20 cellular contexts compared by ENCODE assay signal in the genomic region with DNA sequence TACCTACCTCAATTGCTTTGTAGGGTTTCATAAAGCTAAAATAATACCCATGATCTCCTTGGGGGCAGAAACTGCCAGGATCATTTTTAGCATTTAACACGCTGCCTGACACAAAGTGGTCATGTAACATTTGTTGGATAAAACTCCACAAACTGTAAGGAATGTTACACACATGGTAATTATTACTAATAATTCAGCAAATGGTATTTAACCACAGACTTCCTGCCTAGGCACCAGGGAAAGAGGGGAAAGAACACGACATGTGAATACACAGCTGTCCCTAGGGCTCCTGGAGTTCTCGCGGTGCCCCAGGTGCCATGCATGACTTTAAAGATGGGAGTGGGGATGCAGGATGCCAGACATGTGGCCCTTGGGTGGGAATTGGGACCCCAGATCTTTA. TPM values are rescaled to one million over a fixed set of nuclear protein-coding genes. Genes with fewer than 3 reads are reported as not detected.
DNase-seq lines count a peak whose midpoint lies in the region; ATAC-seq, FAIRE-seq and TF ChIP-seq lines count a peak whose summit lies in the region.
"Had no signal": no experiment of that assay in that cellular context is flagged by ENCODE, and none has a peak within 500 bp of the region (broad histone marks: within the 10 kb centered on the region; RNA-seq: fewer than 3 reads in every experiment).

No MANE protein-coding gene starts in this region.

- H4K91ac ChIP-seq in IMR-90 (ENCODE audit: insufficient read depth, low read depth, low read length), result peak overlapping the region; percentile 89

- peak overlapping the region; percentile 65 for H2AK9ac ChIP-seq in IMR-90 (replicated peaks; ENCODE audit: low read depth, low read length, poor library complexity)

- no peaks in the 10 kb centered on the region for H3K27me3 ChIP-seq in IMR-90 (ENCODE audit: control insufficient read depth, insufficient read depth, low read length)
- H3K27me3 ChIP-seq in bronchial epithelial cell (ENCODE audit: control insufficient read depth, insufficient read depth, low read length), result no peaks in the 10 kb centered on the region
- H3K27me3 ChIP-seq in mucosa of rectum (ENCODE audit: control insufficient read depth in 2 of 2, insufficient read depth in 2 of 2, low read length in 2 of 2), result no peaks in the 10 kb centered on the region
- H3K27me3 ChIP-seq: left lung had no signal

- peak overlapping the region; percentile 90 for H3K14ac ChIP-seq in IMR-90 (replicated peaks; ENCODE audit: low read depth, low read length)

- H3K36me3 ChIP-seq in IMR-90 (ENCODE audit: control insufficient read depth, insufficient read depth, low read length) (no peaks in the 10 kb centered on the region), bronchial epithelial cell (ENCODE audit: control insufficient read depth, insufficient read depth, low read length) (no peaks in the 10 kb centered on the region), mucosa of rectum (ENCODE audit: control insufficient read depth in 2 of 2, insufficient read depth in 2 of 2, low read length in 2 of 2) (no peaks in the 10 kb centered on the region)
- H3K36me3 ChIP-seq: left lung had no signal

- H2BK120ac ChIP-seq in IMR-90 (ENCODE audit: low read depth, low read length), result peak overlapping the region; percentile 98

- in situ Hi-C loops in IMR-90 (cut with MboI; ENCODE audit: low sequenced_read_pairs), result no loop called here

- no peak overlapping the region for H3K4me3 ChIP-seq in A549
- no peak overlapping the region for H3K4me3 ChIP-seq in IMR-90 (ENCODE audit: insufficient read depth, low read depth, low read length)
- H3K4me3 ChIP-seq in bronchial epithelial cell (ENCODE audit: low read depth, low read length), result no peak overlapping the region
- no peak overlapping the region for H3K4me3 ChIP-seq in mucosa of rectum (ENCODE audit: low read length in 2 of 2)
- H3K4me3 ChIP-seq: left lung, psoas muscle had no signal

- 0 out of 2 replicates have a peak overlapping the region, but pooled peaks have one; percentile 12 for H3K18ac ChIP-seq in IMR-90 (ENCODE audit: low read depth, low read length)

- peak overlapping the region; percentile 60 to 92; a peak in 3 of 4 replicates for H4K8ac ChIP-seq in IMR-90 (ENCODE audit: low read depth in 2 of 2, low read length in 2 of 2)

- intact Hi-C loops in IMR-90 (cut with micrococcal nuclease), result no loop called here

- no peak overlapping the region; the same call in 1 of the 2 replicates for H4K5ac ChIP-seq in IMR-90 (ENCODE audit: low read depth, low read length)

- no peak overlapping the region for H2AFZ ChIP-seq in IMR-90 (replicated peaks; ENCODE audit: low read length, poor library complexity)

- H4K20me1 ChIP-seq in IMR-90 (ENCODE audit: insufficient read depth, low read length), result peaks cover 19% of the 10 kb centered on the region; the same call in 1 of the 2 replicates

- H2BK5ac ChIP-seq in IMR-90 (ENCODE audit: low read depth, low read length, poor library complexity, severe bottlenecking), result peak overlapping the region; percentile 92

- H3K23ac ChIP-seq in IMR-90 (ENCODE audit: low read depth, low read length), result 0 out of 2 replicates have a peak overlapping the region, but pooled peaks have one; percentile 31

- ATAC-seq in A549 (no peak), IMR-90 (ENCODE audit: low read depth) (no peak), HG02610 (IDR thresholded peaks at IDR 0.05; ENCODE audit: unreplicated experiment) (no peak), GM18520 (IDR thresholded peaks at IDR 0.05; ENCODE audit: unreplicated experiment) (no peak)
- ATAC-seq: naive thymus-derived CD4-positive, alpha-beta T cell; psoas muscle had no signal

- H3K9me1 ChIP-seq in IMR-90 (ENCODE audit: insufficient read depth, low read length), result peaks cover 46% of the 10 kb centered on the region

- DNase-seq in A549 (ENCODE audit: low read depth in 1 of 2, low spot score in 1 of 2) (no peak), IMR-90 (no peak), bronchial epithelial cell (ENCODE audit: low read depth) (peak; percentile 42), NCI-H146 treated with DMSO at 0.1 percent for 48 hours (lab: John Stamatoyannopoulos, UW; ENCODE audit: unreplicated experiment) (no peak), SK-N-DZ (ENCODE audit: low spot score) (no peak)
- DNase-seq: activated CD4-positive, alpha-beta T cell treated with anti-CD3 and anti-CD28 coated beads for 4 hours; CD8-positive, alpha-beta memory T cell; effector CD8-positive, alpha-beta T cell; left lung; naive thymus-derived CD4-positive, alpha-beta T cell; NCI-H1105; NCI-H2171; NCI-H748 treated with DMSO at 0.1 percent for 48 hours; psoas muscle; RPMI8226; stimulated activated CD4-positive, alpha-beta T cell treated with anti-CD3 and anti-CD28 coated beads, Interleukin-12 subunit alpha, Interleukin-12 subunit beta, amount 100 ng/mL, for 4 hours; T-helper 9 cell had no signal

- H3K9me3 ChIP-seq in A549 (no peaks in the 10 kb centered on the region), IMR-90 (ENCODE audit: control insufficient read depth, insufficient read depth, low read length) (no peaks in the 10 kb centered on the region), mucosa of rectum (ENCODE audit: control insufficient read depth in 2 of 2, low read length in 2 of 2) (no peaks in the 10 kb centered on the region)
- H3K9me3 ChIP-seq: left lung, psoas muscle had no signal

- H2BK20ac ChIP-seq in IMR-90 (ENCODE audit: low read depth, low read length), result peak overlapping the region; percentile 90; the same call in 1 of the 2 replicates

- POLR2A ChIA-PET in A549 (lab: Yijun Ruan, JAX) (no interaction called here), IMR-90 (lab: Charles Lee; ENCODE audit: unreplicated experiment) (interaction anchor here (0.6 kb wide), 1 partner anchor 87 kb away, joined by 6 read pairs; no protein-coding TSS in a partner anchor)

- H2AK5ac ChIP-seq in IMR-90 (ENCODE audit: low read depth, low read length), result peak overlapping the region; percentile 92; the same call in 1 of the 2 replicates

- no TSS peak for BruUV-seq in IMR-90 (replicated peaks; lab: Mats Ljungman, UMichigan)

- no peak for FAIRE-seq in A549 (lab: Jason Lieb, UNC)
- no peak for FAIRE-seq in bronchial epithelial cell (lab: Jason Lieb, UNC)

- TF ChIP-seq CTCF in A549 (IDR thresholded peaks at IDR 0.05) (no peak), IMR-90 (conservative IDR thresholded peaks at IDR 0.05; ENCODE audit: low read depth, low read length) (no peak), bronchial epithelial cell (IDR thresholded peaks at IDR 0.05; ENCODE audit: insufficient read depth, low read length, severe bottlenecking) (no peak)

- peak overlapping the region; percentile 80; the same call in 1 of the 3 replicates for H2BK15ac ChIP-seq in IMR-90 (ENCODE audit: low read depth, low read length)

- CTCF ChIA-PET in A549 (lab: Yijun Ruan, JAX), result interaction anchor here (0.6 to 4.5 kb wide), 4 partner anchors 30 to 107 kb away, joined by 3 to 17 read pairs (median 6); a partner anchor contains a TSS
- CTCF ChIA-PET in IMR-90 (lab: Yijun Ruan, JAX), result no interaction called here

- WGBS in A549 (ENCODE audit: missing lambda C conversion rate), result 93% methylated on average over 4 of the region's 4 CpGs
- WGBS in IMR-90 (ENCODE audit: extremely low coverage in 2 of 2, insufficient read length in 1 of 2), 2 experiments, result 71% methylated on average over 1 of the region's 4 CpGs; no CpG with 5 or more reads in 1 of the 2 experiments

- TF ChIP-seq RAD21 in A549 (conservative IDR thresholded peaks at IDR 0.05 in 1 of 2, IDR thresholded peaks at IDR 0.05 in 1 of 2), result no peak
- no peak for TF ChIP-seq RAD21 in IMR-90 (IDR thresholded peaks at IDR 0.05; ENCODE audit: low read length)

- peak overlapping the region; percentile 67 to 84 for H3K27ac ChIP-seq in A549
- H3K27ac ChIP-seq in IMR-90 (ENCODE audit: insufficient read depth, low read length), result no peak overlapping the region
- H3K27ac ChIP-seq in mucosa of rectum (ENCODE audit: low read depth in 2 of 2, low read length in 2 of 2), result peak overlapping the region; percentile 70 to 87
- H3K27ac ChIP-seq: psoas muscle had no signal

- no peak for TF ChIP-seq POLR2A in A549 (IDR thresholded peaks at IDR 0.05; ENCODE audit: low read length)
- no peak for TF ChIP-seq POLR2A in IMR-90 (IDR thresholded peaks at IDR 0.05; ENCODE audit: low read depth, low read length)

- dilution Hi-C loops in IMR-90 (cut with HindIII; ENCODE audit: low sequenced_read_pairs, unreplicated experiment), result no loop called here

- H3K4me2 ChIP-seq in A549 (peak overlapping the region; percentile 57), IMR-90 (ENCODE audit: low read depth, low read length) (no peak overlapping the region; the same call in 1 of the 2 replicates)

- peak overlapping the region; percentile 94 for H3K4ac ChIP-seq in IMR-90 (ENCODE audit: low read depth, low read length)

- H3K79me1 ChIP-seq in IMR-90 (ENCODE audit: low read depth in 1 of 2, low read length in 2 of 2), result peaks cover 64 to 85% of the 10 kb centered on the region in 2 experiments

- no peak overlapping the region for H3K9ac ChIP-seq in IMR-90 (ENCODE audit: low read depth, low read length)
- H3K9ac ChIP-seq in mucosa of rectum (ENCODE audit: low read depth in 1 of 2, low read length in 2 of 2), result peak overlapping the region in 1 of 2 donors; percentile 42

- peaks cover 75% of the 10 kb centered on the region for H3K4me1 ChIP-seq in A549
- H3K4me1 ChIP-seq in IMR-90 (ENCODE audit: control insufficient read depth, insufficient read depth, low read length), result peaks cover 43% of the 10 kb centered on the region
- peaks cover 51 to 73% of the 10 kb centered on the region in 2 donors for H3K4me1 ChIP-seq in mucosa of rectum (ENCODE audit: control insufficient read depth in 2 of 2, insufficient read depth in 2 of 2, low read length in 2 of 2)

- no peak overlapping the region for H3K56ac ChIP-seq in IMR-90 (ENCODE audit: extremely low read depth, insufficient read depth, low read length)

- no peak for TF ChIP-seq EP300 in A549 (IDR thresholded peaks at IDR 0.05)

TF ChIP-seq in A549, 52 proteins besides CTCF, POLR2A, EP300 and RAD21 (continues in another document):
- no peak for TF ChIP-seq CBX2 (IDR thresholded peaks at IDR 0.05; ENCODE audit: borderline replicate concordance, low read depth)

TF ChIP-seq in IMR-90, 13 proteins besides CTCF, POLR2A, EP300 and RAD21 (continues in another document):
- TF ChIP-seq MAZ (IDR thresholded peaks at IDR 0.05; ENCODE audit: borderline replicate concordance, low read depth, low read length) (no peak), RCOR1 (IDR thresholded peaks at IDR 0.05; ENCODE audit: insufficient replicate concordance, low read length) (no peak)

RNA-seq across cellular contexts. Expression of a gene that starts 43.5 kb away (rescaled TPM):
- polyA plus RNA-seq in A549 (2011; rRNA removed) (27.9 TPM in 2 replicates), A549 (2017; fragmentation: RNase III; extraction: RNeasy Plus Mini Kit Qiagen cat#74134 plus additional on column Dnase treatment) (17.8 to 19.9 TPM (median 19.8 TPM) in 3 replicates), IMR-90 (2012; rRNA removed) (25.0 and 28.1 TPM in 2 replicates)
- 16.5 and 17.2 TPM in 2 replicates for polyA plus RNA-seq in A549 (2012; cell fraction: cytosol; rRNA removed)
- polyA plus RNA-seq in A549 (2012; cell fraction: nucleus; rRNA removed), result 16.5 and 20.1 TPM in 2 replicates
- polyA minus RNA-seq in A549 (2011; rRNA and poly(A)+ RNA removed), result 21.6 and 27.9 TPM in 2 replicates
- total RNA-seq in IMR-90 (2012; rRNA removed) (19.7 and 26.9 TPM in 2 replicates), bronchial epithelial cell (20.0 and 25.5 TPM in 2 replicates)
- polyA plus RNA-seq in IMR-90 (2012; cell fraction: cytosol; rRNA removed), result 10.0 and 11.4 TPM in 2 replicates
- 23.8 and 56.1 TPM in 2 replicates for polyA plus RNA-seq in IMR-90 (2012; cell fraction: nucleus; rRNA removed; ENCODE audit: low replicate concordance)
- polyA plus RNA-seq in SK-N-DZ (2014; cell fraction: cytosol; rRNA removed), result 14.1 and 14.7 TPM in 2 replicates
- 24.9 and 39.7 TPM in 2 replicates for polyA plus RNA-seq in SK-N-DZ (2014; cell fraction: nucleus; rRNA removed)
- polyA plus RNA-seq: CD8-positive, alpha-beta memory T cell; naive thymus-derived CD4-positive, alpha-beta T cell had no signal
